8 cellular contexts compared by ENCODE assay signal in the genomic region with DNA sequence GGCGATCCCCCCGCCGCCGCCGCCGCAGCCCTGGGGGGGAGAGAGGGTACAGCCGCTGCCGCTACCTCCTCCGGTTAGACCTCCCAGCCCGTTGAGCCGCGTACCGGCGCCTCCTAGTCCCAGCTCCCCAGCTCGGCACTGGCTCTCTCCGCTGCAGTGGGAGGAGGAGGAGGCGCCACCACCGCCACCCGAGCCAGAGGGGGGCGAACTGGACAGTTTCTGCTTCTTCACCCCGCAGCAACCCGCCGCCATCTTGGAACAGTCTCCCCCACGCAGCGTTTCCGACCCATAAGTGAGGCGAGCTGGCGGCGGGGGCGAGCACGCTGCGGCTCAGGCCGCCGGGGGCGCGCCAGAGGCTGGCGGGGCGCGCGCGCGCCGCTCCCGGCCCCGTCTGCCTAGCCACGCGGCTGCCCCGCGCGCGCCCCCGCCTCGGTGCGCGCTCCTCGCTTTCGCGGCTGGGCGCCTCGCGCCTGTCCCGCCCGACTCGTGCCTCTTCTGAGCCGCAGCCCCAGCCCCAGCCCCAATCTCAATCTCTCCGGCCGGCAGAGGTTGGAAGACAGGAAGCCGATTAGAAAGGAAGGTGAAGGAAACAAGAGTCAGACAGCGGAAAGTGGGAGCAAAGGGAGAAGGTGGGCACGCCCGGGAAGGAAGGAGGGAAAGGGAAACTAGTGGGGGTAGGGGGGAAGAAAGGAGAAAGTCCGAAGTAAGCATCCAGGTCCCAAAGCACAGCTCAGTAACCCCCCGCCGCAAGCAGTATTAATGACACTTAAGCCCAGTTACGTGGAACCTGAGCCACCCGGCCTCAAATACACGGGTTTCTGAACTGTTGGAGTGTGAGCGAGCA. TPM values are rescaled to one million over a fixed set of nuclear protein-coding genes. Genes with fewer than 3 reads are reported as not detected.
DNase-seq lines count a peak whose midpoint lies in the region; ATAC-seq and TF ChIP-seq lines count a peak whose summit lies in the region.

A gene (minus strand): TSS at position 266 of the 844 bp plus-strand sequence. CDS start 14 bp downstream, at position 252.

- no peaks in the 10 kb centered on the region for H3K36me3 ChIP-seq in SK-N-MC (ENCODE audit: insufficient read depth, low read length)
- H3K36me3 ChIP-seq in osteoblast (ENCODE audit: insufficient read depth, low read length), result no peaks in the 10 kb centered on the region
- no peaks in the 10 kb centered on the region for H3K36me3 ChIP-seq in thoracic aorta

- peak within 1 kb of the TSS; percentile 92 for H3K27ac Mint-ChIP-seq in activated naive CD4-positive, alpha-beta T cell treated with anti-CD3 and anti-CD28 coated beads, Interleukin-2, amount 10 ng/mL, durations not matched to agents 7 days and 5 days

- H2AFZ ChIP-seq in osteoblast (ENCODE audit: low read length), result peak within 1 kb of the TSS; percentile 77

- DNase-seq in GM04504 (ENCODE audit: low read depth) (peak; percentile 59), HFF-Myc (ENCODE audit: extremely low read depth, low read depth) (peak; percentile 30), NAMALWA (ENCODE audit: low spot score) (peak; percentile 81), SK-N-MC (ENCODE audit: low read depth, low spot score) (no peak), glomerular visceral epithelial cell (ENCODE audit: extremely low spot score) (peak; percentile 84), osteoblast (ENCODE audit: insufficient read length, low spot score, missing footprints) (peak; percentile 95), thoracic aorta (ENCODE audit: low spot score) (peak; percentile 36)
- DNase-seq in activated naive CD4-positive, alpha-beta T cell treated with anti-CD3 and anti-CD28 coated beads, Interleukin-2, amount 10 ng/mL, durations not matched to agents 7 days and 5 days, result peak; percentile 82

- H3K27ac ChIP-seq in SK-N-MC, result no peak within 1 kb of the TSS
- H3K27ac ChIP-seq in osteoblast (ENCODE audit: low read depth, low read length), result peak within 1 kb of the TSS; percentile 80
- peak within 1 kb of the TSS; percentile 22 to 55 for H3K27ac ChIP-seq in thoracic aorta

- peaks cover 19% of the 10 kb centered on the region for H3K4me1 Mint-ChIP-seq in activated naive CD4-positive, alpha-beta T cell treated with anti-CD3 and anti-CD28 coated beads, Interleukin-2, amount 10 ng/mL, durations not matched to agents 7 days and 5 days

- ATAC-seq in thoracic aorta (ENCODE audit: insufficient number of reproducible peaks, low FRiP score, low read depth), result peak; percentile 69

- CTCF ChIA-PET in activated naive CD4-positive, alpha-beta T cell treated with anti-CD3 and anti-CD28 coated beads, Interleukin-2, amount 10 ng/mL, durations not matched to agents 7 days and 5 days (lab: Charles Lee), result interaction anchor here (0.9 kb wide), 1 partner anchor 172 kb away, joined by 3 read pairs; no protein-coding TSS in a partner anchor

- TF ChIP-seq CTCF in HFF-Myc (IDR thresholded peaks at IDR 0.05; ENCODE audit: low read depth, low read length, missing control alignments), result no peak
- no peak for TF ChIP-seq CTCF in osteoblast (IDR thresholded peaks at IDR 0.05; ENCODE audit: extremely low read depth, low read depth, low read length)
- no peak for TF ChIP-seq CTCF in thoracic aorta (IDR thresholded peaks at IDR 0.05)

- H3K9me3 ChIP-seq in SK-N-MC (ENCODE audit: low read depth, low read length) (no peaks in the 10 kb centered on the region), osteoblast (ENCODE audit: low read depth, low read length) (no peaks in the 10 kb centered on the region), thoracic aorta (no peaks in the 10 kb centered on the region)

- H3K36me3 Mint-ChIP-seq in activated naive CD4-positive, alpha-beta T cell treated with anti-CD3 and anti-CD28 coated beads, Interleukin-2, amount 10 ng/mL, durations not matched to agents 7 days and 5 days, result peaks cover 2% of the 10 kb centered on the region

- H3K4me3 ChIP-seq in HFF-Myc (replicated peaks; ENCODE audit: low read depth, low read length) (peak within 1 kb of the TSS; percentile 79), SK-N-MC (peak within 1 kb of the TSS; percentile 84), osteoblast (ENCODE audit: insufficient read depth, low read length) (peak within 1 kb of the TSS; percentile 82), thoracic aorta (peak within 1 kb of the TSS; percentile 83)

- H3K27me3 ChIP-seq in osteoblast (ENCODE audit: insufficient read depth, low read length) (peaks cover 5% of the 10 kb centered on the region), thoracic aorta (replicated peaks; ENCODE audit: insufficient read depth) (no peaks in the 10 kb centered on the region)

- H3K27me3 Mint-ChIP-seq in activated naive CD4-positive, alpha-beta T cell treated with anti-CD3 and anti-CD28 coated beads, Interleukin-2, amount 10 ng/mL, durations not matched to agents 7 days and 5 days, result no peaks in the 10 kb centered on the region

- peaks cover 46% of the 10 kb centered on the region for H3K79me2 ChIP-seq in osteoblast (ENCODE audit: insufficient read depth, low read length)

- H3K4me1 ChIP-seq in osteoblast (ENCODE audit: insufficient read depth, low read length), result peaks cover 11% of the 10 kb centered on the region
- H3K4me1 ChIP-seq in thoracic aorta (ENCODE audit: control insufficient read depth in 1 of 2, low read depth in 2 of 2), result no peaks in the 10 kb centered on the region

- no peaks in the 10 kb centered on the region for H3K9me3 Mint-ChIP-seq in activated naive CD4-positive, alpha-beta T cell treated with anti-CD3 and anti-CD28 coated beads, Interleukin-2, amount 10 ng/mL, durations not matched to agents 7 days and 5 days

- H3K4me3 Mint-ChIP-seq in activated naive CD4-positive, alpha-beta T cell treated with anti-CD3 and anti-CD28 coated beads, Interleukin-2, amount 10 ng/mL, durations not matched to agents 7 days and 5 days, result peak within 1 kb of the TSS; percentile 85

- peak within 1 kb of the TSS; percentile 81 for H3K4me2 ChIP-seq in osteoblast (ENCODE audit: insufficient read depth, low read length)

- peak within 1 kb of the TSS; percentile 81 for H3K9ac ChIP-seq in SK-N-MC (ENCODE audit: insufficient read length)

- H4K20me1 ChIP-seq in osteoblast (ENCODE audit: insufficient read depth, low read length), result peaks cover 16% of the 10 kb centered on the region

RNA-seq across cellular contexts. Expression of the gene that starts here (rescaled TPM):
- total RNA-seq in osteoblast (14.5 and 17.1 TPM in 2 replicates), thoracic aorta (1 to 10 TPM; 3.0 to 8.5 TPM)
